In genomic region chrX:40333344-40333743, GRCh38 we compare ENCODE assay signal across 29 cellular contexts.
"Had no signal": no experiment of that assay in that cellular context is flagged by ENCODE, and none has a peak within 500 bp of the region (broad histone marks: within the 10 kb centered on the region; RNA-seq: fewer than 3 reads in every experiment).

No MANE protein-coding gene starts in this region.

- H3K36me3 Mint-ChIP-seq: natural killer cell treated with Interleukin-12 subunit alpha and Interleukin-12 subunit beta and Interleukin-15 and Interleukin-18, amount 100 ng/mL, for 72 hours; stimulated activated effector memory CD8-positive, alpha-beta T cell treated with anti-CD3 and anti-CD28 coated beads, Interleukin-12 subunit alpha, Interleukin-12 subunit beta, amount 100 ng/mL, for 72 hours; stimulated activated naive B cell treated with anti-CD40 and anti-IgM and Interleukin-4, amounts not matched to agents 10 μg/mL and 1 μg/mL and 100 μg/mL, for 72 hours had no signal

- H3K4me1 ChIP-seq: parathyroid adenoma, psoas muscle, right lobe of liver, sigmoid colon, stomach, thyroid gland, tibial nerve, upper lobe of right lung, uterus had no signal

- H3K27ac Mint-ChIP-seq: naive thymus-derived CD8-positive, alpha-beta T cell; natural killer cell treated with Interleukin-12 subunit alpha and Interleukin-12 subunit beta and Interleukin-15 and Interleukin-18, amount 100 ng/mL, for 72 hours; nephron progenitor cell; progenitor cell of endocrine pancreas; stimulated activated effector memory CD8-positive, alpha-beta T cell treated with anti-CD3 and anti-CD28 coated beads, Interleukin-12 subunit alpha, Interleukin-12 subunit beta, amount 100 ng/mL, for 72 hours; stimulated activated naive B cell treated with anti-CD40 and anti-IgM and Interleukin-4, amounts not matched to agents 10 μg/mL and 1 μg/mL and 100 μg/mL, for 72 hours; stimulated activated naive CD8-positive, alpha-beta T cell treated with anti-CD3 and anti-CD28 coated beads, Interleukin-15, Interleukin-2, amounts not matched to agents 100 ng/mL and 50 ng/mL, for 24 hours had no signal

- H3K27ac ChIP-seq: neutrophil, parathyroid adenoma, psoas muscle, right lobe of liver, sigmoid colon, stomach, thoracic aorta, thyroid gland, tibial nerve, upper lobe of right lung, uterus had no signal

- FAIRE-seq: small intestine had no signal

- H3K9me3 Mint-ChIP-seq: natural killer cell treated with Interleukin-12 subunit alpha and Interleukin-12 subunit beta and Interleukin-15 and Interleukin-18, amount 100 ng/mL, for 72 hours; stimulated activated effector memory CD8-positive, alpha-beta T cell treated with anti-CD3 and anti-CD28 coated beads, Interleukin-12 subunit alpha, Interleukin-12 subunit beta, amount 100 ng/mL, for 72 hours; stimulated activated naive CD8-positive, alpha-beta T cell treated with anti-CD3 and anti-CD28 coated beads, Interleukin-15, Interleukin-2, amounts not matched to agents 100 ng/mL and 50 ng/mL, for 24 hours had no signal

- DNase-seq: naive thymus-derived CD8-positive, alpha-beta T cell; nephron progenitor cell; nucleus accumbens; posterior cingulate gyrus; psoas muscle; right cardiac atrium; right lobe of liver; sigmoid colon; small intestine; stimulated activated CD4-positive, alpha-beta T cell treated with anti-CD3 and anti-CD28 coated beads, Interleukin-15, amount 100 ng/mL, for 24 hours; stimulated activated CD4-positive, alpha-beta T cell treated with anti-CD3 and anti-CD28 coated beads, Interleukin-2, amount 100 ng/mL, for 24 hours; stimulated activated CD4-positive, alpha-beta T cell treated with anti-CD3 and anti-CD28 coated beads, Interleukin-2, amount 100 ng/mL, for 48 hours; stimulated activated CD4-positive, alpha-beta T cell treated with anti-CD3 and anti-CD28 coated beads, Interleukin-4, amount 100 ng/mL, for 24 hours; stimulated activated naive B cell treated with anti-CD40 and anti-IgM and Interleukin-4, amounts not matched to agents 10 μg/mL and 1 μg/mL and 100 μg/mL, for 72 hours; stimulated activated naive CD4-positive, alpha-beta T cell treated with Interleukin-2 at 50 U/mL for 16 hours; stomach; thyroid gland; trophoblast cell; upper lobe of right lung; uterus had no signal

- H3K4me3 ChIP-seq: psoas muscle, right lobe of liver, sigmoid colon, stomach, thoracic aorta, thyroid gland, tibial nerve, upper lobe of right lung, uterus had no signal

- H3K4me3 Mint-ChIP-seq: naive thymus-derived CD8-positive, alpha-beta T cell; natural killer cell treated with Interleukin-12 subunit alpha and Interleukin-12 subunit beta and Interleukin-15 and Interleukin-18, amount 100 ng/mL, for 72 hours; nephron progenitor cell; neural crest cell; stimulated activated effector memory CD8-positive, alpha-beta T cell treated with anti-CD3 and anti-CD28 coated beads, Interleukin-12 subunit alpha, Interleukin-12 subunit beta, amount 100 ng/mL, for 72 hours; stimulated activated naive B cell treated with anti-CD40 and anti-IgM and Interleukin-4, amounts not matched to agents 10 μg/mL and 1 μg/mL and 100 μg/mL, for 72 hours; stimulated activated naive CD8-positive, alpha-beta T cell treated with anti-CD3 and anti-CD28 coated beads, Interleukin-15, Interleukin-2, amounts not matched to agents 100 ng/mL and 50 ng/mL, for 24 hours had no signal

- H3K36me3 ChIP-seq: neutrophil, right lobe of liver, sigmoid colon, stomach, thoracic aorta, thyroid gland, tibial nerve, upper lobe of right lung, uterus had no signal

- H3K4me1 Mint-ChIP-seq: nephron progenitor cell; neural crest cell; stimulated activated naive B cell treated with anti-CD40 and anti-IgM and Interleukin-4, amounts not matched to agents 10 μg/mL and 1 μg/mL and 100 μg/mL, for 72 hours had no signal

- ATAC-seq: naive thymus-derived CD8-positive, alpha-beta T cell; natural killer cell treated with Interleukin-12 subunit alpha and Interleukin-12 subunit beta and Interleukin-15 and Interleukin-18, amount 100 ng/mL, for 72 hours; psoas muscle; right cardiac atrium; right lobe of liver; stimulated activated effector memory CD8-positive, alpha-beta T cell treated with anti-CD3 and anti-CD28 coated beads, Interleukin-12 subunit alpha, Interleukin-12 subunit beta, amount 100 ng/mL, for 72 hours; stimulated activated naive B cell treated with anti-CD40 and anti-IgM and Interleukin-4, amounts not matched to agents 10 μg/mL and 1 μg/mL and 100 μg/mL, for 72 hours; upper lobe of right lung had no signal

- H2AFZ ChIP-seq: parathyroid adenoma had no signal

- H3K79me2 ChIP-seq: parathyroid adenoma had no signal

- H3K27me3 ChIP-seq: neutrophil, right lobe of liver, sigmoid colon, stomach, thyroid gland, tibial nerve, upper lobe of right lung, uterus had no signal

- H3K9me3 ChIP-seq: neutrophil, psoas muscle, right lobe of liver, sigmoid colon, thoracic aorta, thyroid gland, tibial nerve, upper lobe of right lung, uterus had no signal

- H3K9ac ChIP-seq: parathyroid adenoma had no signal

- H3K27me3 Mint-ChIP-seq: naive thymus-derived CD8-positive, alpha-beta T cell; progenitor cell of endocrine pancreas; stimulated activated naive CD8-positive, alpha-beta T cell treated with anti-CD3 and anti-CD28 coated beads, Interleukin-15, Interleukin-2, amounts not matched to agents 100 ng/mL and 50 ng/mL, for 24 hours had no signal
